ENCODE assay signal across 8 cellular contexts in genomic region chr16:88261814-88262610, GRCh38.
DNase-seq lines count a peak whose midpoint lies in the region; ATAC-seq and TF ChIP-seq lines count a peak whose summit lies in the region.
"Not testable (repeated sequence)": the region's sequence is repeated elsewhere in the genome, so short reads cannot be mapped to it uniquely, and the experiment has no call there.

No MANE protein-coding gene starts in this region.

- not testable (repeated sequence) for H3K36me3 ChIP-seq in IMR-90 (ENCODE audit: control insufficient read depth, insufficient read depth, low read length); right atrium auricular region; thyroid gland

- H3K14ac ChIP-seq in IMR-90 (replicated peaks; ENCODE audit: low read depth, low read length) = peak overlapping the region; percentile 81

- peak overlapping the region; percentile 64 to 84 for H4K8ac ChIP-seq in IMR-90 (ENCODE audit: low read depth in 2 of 2, low read length in 2 of 2)

- not testable (repeated sequence) for TF ChIP-seq CTCF in AG04450 (IDR thresholded peaks at IDR 0.05; ENCODE audit: low read depth, low read length); IMR-90 (conservative IDR thresholded peaks at IDR 0.05; ENCODE audit: low read depth, low read length); chondrocyte (IDR thresholded peaks at IDR 0.05); fibroblast of the aortic adventitia (IDR thresholded peaks at IDR 0.05; ENCODE audit: insufficient read depth, low read length); right atrium auricular region (IDR thresholded peaks at IDR 0.05); nephron (IDR thresholded peaks at IDR 0.05; ENCODE audit: unreplicated experiment in 3 of 3); thyroid gland (IDR thresholded peaks at IDR 0.05)

- WGBS in IMR-90 (ENCODE audit: extremely low coverage in 2 of 2, insufficient read length in 1 of 2), 2 experiments = 100% methylated on average over 1 of the region's 18 CpGs; no CpG with 5 or more reads in 1 of the 2 experiments
- 32 to 38% methylated on average over 13 to 14 of the region's 18 CpGs for WGBS in thyroid gland, 2 donors

- not testable (repeated sequence) for TF ChIP-seq POLR2A in IMR-90 (IDR thresholded peaks at IDR 0.05; ENCODE audit: low read depth, low read length); thyroid gland (IDR thresholded peaks at IDR 0.05)

- H3K4me3 Mint-ChIP-seq in chondrocyte (ENCODE audit: unreplicated experiment) = not testable (repeated sequence)
- peak overlapping the region; percentile 22 to 64 (median 52) for H3K4me3 Mint-ChIP-seq in nephron

- H3K36me3 Mint-ChIP-seq in chondrocyte (ENCODE audit: low read depth); nephron (ENCODE audit: low read depth): not testable (repeated sequence)

- peak overlapping the region; percentile 80 for H2BK5ac ChIP-seq in IMR-90 (ENCODE audit: low read depth, low read length, poor library complexity, severe bottlenecking)

- H3K27ac Mint-ChIP-seq in chondrocyte (ENCODE audit: unreplicated experiment) = peak overlapping the region; percentile 70
- peak overlapping the region; percentile 94 to 98 (median 98) for H3K27ac Mint-ChIP-seq in nephron

- H3K4ac ChIP-seq in IMR-90 (ENCODE audit: low read depth, low read length) = peak overlapping the region; percentile 89

- 0 out of 2 replicates have a peak overlapping the region, but pooled peaks have one; percentile 13 for H3K4me2 ChIP-seq in IMR-90 (ENCODE audit: low read depth, low read length)

- intact Hi-C loops in IMR-90 (cut with micrococcal nuclease); sciatic nerve (cut with DNase I); thyroid gland (cut with DNase I): not testable (repeated sequence)

- not testable (repeated sequence) for H3K27me3 ChIP-seq in AG04450 (ENCODE audit: control insufficient read depth, insufficient read depth, low read length); IMR-90 (ENCODE audit: control insufficient read depth, insufficient read depth, low read length); right atrium auricular region; thyroid gland

- not testable (repeated sequence) for H2AFZ ChIP-seq in IMR-90 (replicated peaks; ENCODE audit: low read length, poor library complexity)

- H3K27ac ChIP-seq in AG04450 (ENCODE audit: low read depth, low read length) (peak overlapping the region; percentile 75), IMR-90 (ENCODE audit: insufficient read depth, low read length) (peak overlapping the region; percentile 98), thyroid gland (peak overlapping the region; percentile 32 to 76 (median 50))
- not testable (repeated sequence) for H3K27ac ChIP-seq in right atrium auricular region

- not testable (repeated sequence) for H2AK9ac ChIP-seq in IMR-90 (replicated peaks; ENCODE audit: low read depth, low read length, poor library complexity)

- not testable (repeated sequence) for H3K9me1 ChIP-seq in IMR-90 (ENCODE audit: insufficient read depth, low read length)

- not testable (repeated sequence) for H3K79me1 ChIP-seq in IMR-90 (ENCODE audit: low read depth in 1 of 2, low read length in 2 of 2)

- not testable (repeated sequence) for H3K27me3 Mint-ChIP-seq in chondrocyte (ENCODE audit: low read depth)
- peaks cover 14% of the 10 kb centered on the region for H3K27me3 Mint-ChIP-seq in nephron (ENCODE audit: low read depth)

- not testable (repeated sequence) for H3K9me3 Mint-ChIP-seq in chondrocyte (ENCODE audit: low read depth); nephron

- peak overlapping the region; percentile 100 for H3K18ac ChIP-seq in IMR-90 (ENCODE audit: low read depth, low read length)

- H3K56ac ChIP-seq in IMR-90 (ENCODE audit: extremely low read depth, insufficient read depth, low read length) = peak overlapping the region; percentile 30; the same call in 1 of the 2 replicates

- peak overlapping the region; percentile 52 for H3K9ac ChIP-seq in IMR-90 (ENCODE audit: low read depth, low read length)

- peak overlapping the region; percentile 98 for H2AK5ac ChIP-seq in IMR-90 (ENCODE audit: low read depth, low read length)

- H3K4me1 Mint-ChIP-seq in chondrocyte (ENCODE audit: low read depth) (peaks cover 50% of the 10 kb centered on the region), nephron (peaks cover 43% of the 10 kb centered on the region)

- H2BK15ac ChIP-seq in IMR-90 (ENCODE audit: low read depth, low read length) = peak overlapping the region; percentile 73; the same call in 2 of the 3 replicates

- peak overlapping the region; percentile 86 for H2BK120ac ChIP-seq in IMR-90 (ENCODE audit: low read depth, low read length)

- not testable (repeated sequence) for H4K20me1 ChIP-seq in IMR-90 (ENCODE audit: insufficient read depth, low read length)

- ATAC-seq in IMR-90 (ENCODE audit: low read depth) (peak; percentile 1; the same call in 1 of the 2 replicates), sciatic nerve (peak; percentile 10)

- POLR2A ChIA-PET in AG04450 (lab: Yijun Ruan, JAX) = interaction anchor here (1.2 kb wide), 2 partner anchors 43 to 70 kb away, joined by 3 to 5 read pairs; no protein-coding TSS in a partner anchor
- POLR2A ChIA-PET in IMR-90 (lab: Charles Lee; ENCODE audit: unreplicated experiment) = not testable (repeated sequence)

- H3K4me3 ChIP-seq in AG04450 (ENCODE audit: low read depth, low read length); IMR-90 (ENCODE audit: insufficient read depth, low read depth, low read length); fibroblast of the aortic adventitia (ENCODE audit: low read depth, low read length); right atrium auricular region; thyroid gland (replicated peaks in 1 of 3): not testable (repeated sequence)

- peak overlapping the region; percentile 100 for H4K5ac ChIP-seq in IMR-90 (ENCODE audit: low read depth, low read length)

- dilution Hi-C loops in IMR-90 (cut with HindIII; ENCODE audit: low sequenced_read_pairs, unreplicated experiment) = not testable (repeated sequence)

- TF ChIP-seq RAD21 in IMR-90 (IDR thresholded peaks at IDR 0.05; ENCODE audit: low read length) = not testable (repeated sequence)

- peak overlapping the region; percentile 92 for H2BK20ac ChIP-seq in IMR-90 (ENCODE audit: low read depth, low read length)

- BruUV-seq in IMR-90 (replicated peaks; lab: Mats Ljungman, UMichigan) = not testable (repeated sequence)

- H4K91ac ChIP-seq in IMR-90 (ENCODE audit: insufficient read depth, low read depth, low read length) = peak overlapping the region; percentile 91

- CTCF ChIA-PET in AG04450 (lab: Charles Lee); IMR-90 (lab: Yijun Ruan, JAX): not testable (repeated sequence)

- in situ Hi-C loops in IMR-90 (cut with MboI; ENCODE audit: low sequenced_read_pairs) = not testable (repeated sequence)

- DNase-seq in AG04450 (ENCODE audit: low read depth, low spot score); IMR-90: not testable (repeated sequence)
- DNase-seq in chondrocyte (ENCODE audit: low spot score) (peak; percentile 64), fibroblast of the aortic adventitia (ENCODE audit: low read depth) (peak; percentile 47), right atrium auricular region (ENCODE audit: low spot score) (peak; percentile 64), sciatic nerve (ENCODE audit: low spot score) (peak; percentile 57), thyroid gland (peak; percentile 72)

- peak overlapping the region; percentile 78; the same call in 1 of the 2 replicates for H3K23ac ChIP-seq in IMR-90 (ENCODE audit: low read depth, low read length)

- H3K4me1 ChIP-seq in IMR-90 (ENCODE audit: control insufficient read depth, insufficient read depth, low read length) (peaks cover 31% of the 10 kb centered on the region), right atrium auricular region (peaks cover 0 to 32% of the 10 kb centered on the region in 2 donors), thyroid gland (peaks cover 22 to 39% of the 10 kb centered on the region in 2 donors)

- H3K9me3 ChIP-seq in AG04450 (ENCODE audit: control insufficient read depth, insufficient read depth, low read length) = peaks cover 16% of the 10 kb centered on the region; the same call in 1 of the 2 replicates
- not testable (repeated sequence) for H3K9me3 ChIP-seq in IMR-90 (ENCODE audit: control insufficient read depth, insufficient read depth, low read length); right atrium auricular region; thyroid gland
